8 cellular contexts compared by ENCODE assay signal in the genomic region with DNA sequence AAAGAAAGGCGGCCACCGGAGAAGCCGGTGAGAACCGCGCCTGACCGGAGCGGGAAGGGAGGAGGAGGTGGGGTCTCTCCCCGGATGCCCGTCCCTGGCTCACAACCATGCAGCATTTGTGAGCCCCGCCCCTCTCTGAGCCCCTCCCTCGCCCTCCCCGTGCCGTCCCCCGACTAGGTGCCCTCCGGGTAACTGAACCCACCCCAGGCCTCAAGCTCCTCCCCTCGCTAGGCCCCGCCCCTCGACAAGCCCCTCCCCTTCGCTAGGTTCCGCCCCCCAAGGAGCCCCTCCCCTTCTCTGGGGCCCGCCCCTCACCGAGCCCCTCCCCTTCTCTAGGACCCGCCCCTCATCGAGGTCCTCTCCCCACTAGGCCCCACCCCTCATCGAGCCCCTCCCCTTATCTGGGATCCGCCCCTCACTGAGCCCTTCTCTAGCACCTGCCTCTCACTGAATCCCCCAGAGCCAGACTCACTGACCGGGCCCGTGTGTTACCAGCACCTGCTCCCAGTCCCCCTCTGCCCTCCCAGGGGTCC. TPM values are rescaled to one million over a fixed set of nuclear protein-coding genes. Genes with fewer than 3 reads are reported as not detected.
A peak's percentile ranks its signal among the peaks of the same experiment; 100 is the strongest.
DNase-seq lines count a peak whose midpoint lies in the region; ATAC-seq and TF ChIP-seq lines count a peak whose summit lies in the region.
"Had no signal": no experiment of that assay in that cellular context is flagged by ENCODE, and none has a peak within 500 bp of the region (broad histone marks: within the 10 kb centered on the region; RNA-seq: fewer than 3 reads in every experiment).

No MANE protein-coding gene starts in this region.

- ATAC-seq in PC-3, result peak; percentile 32
- peak; percentile 61 to 89 (median 76) for ATAC-seq in right lobe of liver
- ATAC-seq in stimulated activated naive B cell treated with anti-CD40 and anti-IgM and Interleukin-4, amounts not matched to agents 10 μg/mL and 1 μg/mL and 100 μg/mL, for 72 hours (replicated peaks), result peak; percentile 62

- H3K9me2 ChIP-seq in PC-3 (replicated peaks; ENCODE audit: low read length), result no peaks in the 10 kb centered on the region

- no peak for TF ChIP-seq CTCF in PC-3 (conservative IDR thresholded peaks at IDR 0.05; ENCODE audit: low read depth, low read length)
- TF ChIP-seq CTCF in right lobe of liver (IDR thresholded peaks at IDR 0.05), result no peak

- H3K4me3 Mint-ChIP-seq in stimulated activated naive B cell treated with anti-CD40 and anti-IgM and Interleukin-4, amounts not matched to agents 10 μg/mL and 1 μg/mL and 100 μg/mL, for 72 hours, result peak overlapping the region; percentile 50 to 64

- intact Hi-C loops in PC-3 (cut with micrococcal nuclease), result no loop called here
- intact Hi-C loops in right lobe of liver (cut with DNase I), result loop anchor here (5.0 to 10.0 kb wide), 2 partner anchors 75 to 83 kb away; no protein-coding TSS in a partner anchor

- no peaks in the 10 kb centered on the region for H3F3A ChIP-seq in PC-3 (ENCODE audit: low read length, unreplicated experiment)

- 15% methylated on average over 9 of the region's 28 CpGs for WGBS in right lobe of liver (ENCODE audit: insufficient coverage, low coverage, low lambda C conversion rate, missing lambda C conversion rate)

- no peak overlapping the region for H2AFZ ChIP-seq in PC-3 (ENCODE audit: low read length)

- H3K9me3 ChIP-seq in PC-3 (ENCODE audit: low read length) (no peaks in the 10 kb centered on the region), right lobe of liver (no peaks in the 10 kb centered on the region)
- H3K9me3 ChIP-seq: SJSA1 had no signal

- H3K27ac Mint-ChIP-seq in stimulated activated naive B cell treated with anti-CD40 and anti-IgM and Interleukin-4, amounts not matched to agents 10 μg/mL and 1 μg/mL and 100 μg/mL, for 72 hours, result no peak overlapping the region

- H3K36me3 ChIP-seq in H7 (replicated peaks; ENCODE audit: control insufficient read depth, insufficient read depth, low read length) (no peaks in the 10 kb centered on the region), PC-3 (ENCODE audit: low read depth, low read length) (no peaks in the 10 kb centered on the region), right lobe of liver (no peaks in the 10 kb centered on the region)
- H3K36me3 ChIP-seq: SJSA1 had no signal

- H3K4me3 ChIP-seq in H7 (ENCODE audit: insufficient read depth, low read depth, low read length), result peak overlapping the region; percentile 61
- H3K4me3 ChIP-seq in PC-3 (ENCODE audit: low read length), result peak overlapping the region; percentile 15; the same call in 1 of the 2 replicates
- peak overlapping the region in 2 of 3 donors; percentile 12 to 29 for H3K4me3 ChIP-seq in right lobe of liver
- H3K4me3 ChIP-seq: SJSA1 had no signal

- H3K36me3 Mint-ChIP-seq in stimulated activated naive B cell treated with anti-CD40 and anti-IgM and Interleukin-4, amounts not matched to agents 10 μg/mL and 1 μg/mL and 100 μg/mL, for 72 hours, result no peaks in the 10 kb centered on the region

- CTCF ChIA-PET in PC-3 (lab: Charles Lee), result no interaction called here

- peak; percentile 98 for DNase-seq in H7
- peak; percentile 39 for DNase-seq in PC-3
- peak; percentile 9 for DNase-seq in activated naive CD8-positive, alpha-beta T cell treated with anti-CD3 and anti-CD28 coated beads, Interleukin-2, amount 50 U/mL, for 16 hours (ENCODE audit: low read depth, low spot score)
- peak in 1 of 3 donors; percentile 28 for DNase-seq in right lobe of liver
- no peak for DNase-seq in stimulated activated naive B cell treated with anti-CD40 and anti-IgM and Interleukin-4, amounts not matched to agents 10 μg/mL and 1 μg/mL and 100 μg/mL, for 72 hours
- no peak for DNase-seq in hippocampal formation (lab: John Stamatoyannopoulos, UW)
- no peak for DNase-seq in mucosa of gallbladder (ENCODE audit: low spot score)

- H3K27ac ChIP-seq in PC-3 (ENCODE audit: low read length) (no peak overlapping the region), right lobe of liver (no peak overlapping the region)
- H3K27ac ChIP-seq: SJSA1 had no signal

- no peaks in the 10 kb centered on the region for H3K79me2 ChIP-seq in PC-3 (ENCODE audit: low read length)

- no peak for TF ChIP-seq POLR2A in right lobe of liver (IDR thresholded peaks at IDR 0.05)

- H3K9me3 Mint-ChIP-seq in stimulated activated naive B cell treated with anti-CD40 and anti-IgM and Interleukin-4, amounts not matched to agents 10 μg/mL and 1 μg/mL and 100 μg/mL, for 72 hours, result peaks cover 0 to 3% of the 10 kb centered on the region in 2 donors

- POLR2A ChIA-PET in PC-3 (lab: Charles Lee; ENCODE audit: unreplicated experiment), result interaction anchor here (0.6 kb wide), 1 partner anchor 77 kb away, joined by 7 read pairs; no protein-coding TSS in a partner anchor

- H3K27me3 Mint-ChIP-seq in stimulated activated naive B cell treated with anti-CD40 and anti-IgM and Interleukin-4, amounts not matched to agents 10 μg/mL and 1 μg/mL and 100 μg/mL, for 72 hours, result peaks cover 51 to 65% of the 10 kb centered on the region in 2 donors

- no peaks in the 10 kb centered on the region for H3K4me1 ChIP-seq in PC-3 (ENCODE audit: insufficient read depth, low read length)
- no peaks in the 10 kb centered on the region for H3K4me1 ChIP-seq in right lobe of liver
- H3K4me1 ChIP-seq: SJSA1 had no signal

- BruUV-seq in PC-3 (replicated peaks; lab: Mats Ljungman, UMichigan), result no TSS peak

- no peak overlapping the region for H3K4me2 ChIP-seq in PC-3 (ENCODE audit: low read length)

- no peak overlapping the region for H3K9ac ChIP-seq in PC-3 (ENCODE audit: low read length)

- H4K20me1 ChIP-seq in PC-3 (ENCODE audit: low read length), result no peaks in the 10 kb centered on the region

- H3K27me3 ChIP-seq in H7 (ENCODE audit: control insufficient read depth, insufficient read depth, low read length) (peaks cover 5% of the 10 kb centered on the region; the same call in 1 of the 2 replicates), PC-3 (ENCODE audit: low read length) (no peaks in the 10 kb centered on the region), right lobe of liver (no peaks in the 10 kb centered on the region)

- H3K4me1 Mint-ChIP-seq in stimulated activated naive B cell treated with anti-CD40 and anti-IgM and Interleukin-4, amounts not matched to agents 10 μg/mL and 1 μg/mL and 100 μg/mL, for 72 hours, result peaks cover 7 to 12% of the 10 kb centered on the region in 2 donors

RNA-seq across cellular contexts. Expression of gene HSPB1, which starts 42.2 kb away (rescaled TPM):
- total RNA-seq in H7 (2014; rRNA removed; shearing (Covaris generic)), result 62.3 and 80.7 TPM in 2 replicates
- 166 and 189 TPM in 2 replicates for total RNA-seq in PC-3 (2014; rRNA removed)
- 100 to 1,000 TPM in 5 of 6 experiments, 10 to 100 TPM in 1; 64.4 to 275 (median 234) TPM for total RNA-seq in right lobe of liver
- total RNA-seq in mucosa of gallbladder, result 1,198 TPM

RNA-seq across cellular contexts. Expression of gene SRRM3, which starts 58.5 kb away (rescaled TPM):
- total RNA-seq in H7 (2014; rRNA removed; shearing (Covaris generic)), result 7.0 and 7.6 TPM in 2 replicates
- 0.66 and 3.2 TPM in 2 replicates for total RNA-seq in PC-3 (2014; rRNA removed)
- total RNA-seq in right lobe of liver, result under 1 TPM in 4 of 6 experiments, not detected in 2; 0.14 to 0.37 (median 0.19) TPM
- 1.6 TPM for total RNA-seq in mucosa of gallbladder

Comparison
In these comparisons a context has a peak if more than half of its experiments do, and no peak if none do; other contexts are left out.
1. DNase-seq: peak in H7 (single experiment), PC-3 (single experiment) and activated naive CD8-positive, alpha-beta T cell treated with anti-CD3 and anti-CD28 coated beads, Interleukin-2, amount 50 U/mL, for 16 hours (single experiment); none in stimulated activated naive B cell treated with anti-CD40 and anti-IgM and Interleukin-4, amounts not matched to agents 10 μg/mL and 1 μg/mL and 100 μg/mL, for 72 hours (single experiment), hippocampal formation (0 of 2) and mucosa of gallbladder (single experiment).
2. Peak in every context shown above with its lines, with median percentiles within 50 percentile points of each other: H3K4me3 ChIP-seq and ATAC-seq.